Comparison of ENCODE assay signal across 1 cellular context in genomic region chr17:48037036-48037881, GRCh38.
TF ChIP-seq lines count a peak whose summit lies in the region.

Gene COPZ2 (minus strand): TSS chr17:48037797. CDS start chr17:48037777, 20 bp downstream.

TF ChIP-seq in H1, 55 proteins besides CTCF, POLR2A, EP300 and RAD21:
- TF ChIP-seq YY1 (IDR thresholded peaks at IDR 0.05; ENCODE audit: low read depth, low read length) (no peak), SUZ12 (IDR thresholded peaks at IDR 0.05; ENCODE audit: low read length) (peak; percentile 47), JUND (IDR thresholded peaks at IDR 0.05; ENCODE audit: low read length) (no peak), RNF2 (IDR thresholded peaks at IDR 0.05; ENCODE audit: borderline replicate concordance, low read depth, low read length, missing control alignments, poor library complexity, severe bottlenecking) (peak; percentile 37), JUN (IDR thresholded peaks at IDR 0.05; ENCODE audit: low read depth, low read length) (no peak), FOSL1 (IDR thresholded peaks at IDR 0.05; ENCODE audit: insufficient read depth, low read depth, low read length) (no peak), USF2 (IDR thresholded peaks at IDR 0.05; ENCODE audit: low read length) (no peak), KDM4A (IDR thresholded peaks at IDR 0.05; ENCODE audit: low read depth, low read length, severe bottlenecking) (peak; percentile 82), ASH2L (IDR thresholded peaks at IDR 0.05; ENCODE audit: low read length) (peak; percentile 22), SP4 (IDR thresholded peaks at IDR 0.05; ENCODE audit: low read length) (no peak), TAF1 (IDR thresholded peaks at IDR 0.05; ENCODE audit: low read depth, low read length) (peak; percentile 41; the same call in 1 of the 2 replicates), TBP (IDR thresholded peaks at IDR 0.05; ENCODE audit: low read depth, low read length) (no peak), SRF (IDR thresholded peaks at IDR 0.05; ENCODE audit: low read depth, low read length) (no peak), CHD1 (IDR thresholded peaks at IDR 0.05; ENCODE audit: low read depth, low read length) (no peak), SIRT6 (IDR thresholded peaks at IDR 0.05; ENCODE audit: low read length) (no peak), TEAD4 (IDR thresholded peaks at IDR 0.05; ENCODE audit: low read depth, low read length) (no peak), EZH2 (IDR thresholded peaks at IDR 0.05; ENCODE audit: low read depth, low read length, severe bottlenecking) (peak; percentile 40), SIN3A (conservative IDR thresholded peaks at IDR 0.05 in 1 of 2, IDR thresholded peaks at IDR 0.05 in 1 of 2; ENCODE audit: low read depth in 1 of 2, low read length in 2 of 2) (0 out of 4 replicates have a peak, but pooled peaks have one; percentile 35 to 85), CHD7 (IDR thresholded peaks at IDR 0.05; ENCODE audit: insufficient replicate concordance, low read length) (no peak), RBBP5 (IDR thresholded peaks at IDR 0.05; ENCODE audit: borderline replicate concordance, low read depth, low read length) (0 out of 2 replicates have a peak, but pooled peaks have one; percentile 24), CREB1 (IDR thresholded peaks at IDR 0.05) (no peak), SAP30 (IDR thresholded peaks at IDR 0.05; ENCODE audit: insufficient read depth, insufficient replicate concordance, low read length) (no peak), RFX5 (IDR thresholded peaks at IDR 0.05; ENCODE audit: borderline replicate concordance, low read depth, low read length) (no peak), NANOG (IDR thresholded peaks at IDR 0.05; ENCODE audit: insufficient read depth, low read depth, low read length, poor library complexity, severe bottlenecking) (no peak), HDAC2 (IDR thresholded peaks at IDR 0.05; ENCODE audit: borderline replicate concordance in 1 of 2, low read depth in 2 of 2, low read length in 2 of 2) (peak in 1 of 2 experiments; percentile 21; a peak in 1 of 4 replicates), GABPA (IDR thresholded peaks at IDR 0.05; ENCODE audit: borderline replicate concordance, insufficient read depth, low read length) (0 out of 2 replicates have a peak, but pooled peaks have one; percentile 19), SP1 (IDR thresholded peaks at IDR 0.05; ENCODE audit: low read depth, low read length) (no peak), KDM1A (IDR thresholded peaks at IDR 0.05; ENCODE audit: borderline replicate concordance, low read length) (no peak)
